ENCODE assay signal across 8 cellular contexts in genomic region chr12:98424726-98425401, GRCh38.
DNase-seq lines count a peak whose midpoint lies in the region; ATAC-seq lines count a peak whose summit lies in the region.

No MANE protein-coding gene starts in this region.

- ATAC-seq in GM21825 (IDR thresholded peaks at IDR 0.05; ENCODE audit: unreplicated experiment): peak; percentile 62

- peak; percentile 70 for DNase-seq in ELR (ENCODE audit: low read depth)
- peak; percentile 81 to 83 for DNase-seq in Kasumi-1 (lab: John Stamatoyannopoulos, UW)
- DNase-seq in RKO (ENCODE audit: low spot score): peak; percentile 76
- DNase-seq in activated naive CD4-positive, alpha-beta T cell treated with Interleukin-2 at 50 U/mL for 16 hours: peak; percentile 52
- DNase-seq in glomerular endothelial cell (ENCODE audit: extremely low read depth, low read depth, low spot score): peak; percentile 90
- DNase-seq in pons (ENCODE audit: low spot score): peak; percentile 71
- no peak for DNase-seq in GDM1 (lab: John Stamatoyannopoulos, UW)
